Comparison of ENCODE assay signal across 8 cellular contexts in the genomic region with DNA sequence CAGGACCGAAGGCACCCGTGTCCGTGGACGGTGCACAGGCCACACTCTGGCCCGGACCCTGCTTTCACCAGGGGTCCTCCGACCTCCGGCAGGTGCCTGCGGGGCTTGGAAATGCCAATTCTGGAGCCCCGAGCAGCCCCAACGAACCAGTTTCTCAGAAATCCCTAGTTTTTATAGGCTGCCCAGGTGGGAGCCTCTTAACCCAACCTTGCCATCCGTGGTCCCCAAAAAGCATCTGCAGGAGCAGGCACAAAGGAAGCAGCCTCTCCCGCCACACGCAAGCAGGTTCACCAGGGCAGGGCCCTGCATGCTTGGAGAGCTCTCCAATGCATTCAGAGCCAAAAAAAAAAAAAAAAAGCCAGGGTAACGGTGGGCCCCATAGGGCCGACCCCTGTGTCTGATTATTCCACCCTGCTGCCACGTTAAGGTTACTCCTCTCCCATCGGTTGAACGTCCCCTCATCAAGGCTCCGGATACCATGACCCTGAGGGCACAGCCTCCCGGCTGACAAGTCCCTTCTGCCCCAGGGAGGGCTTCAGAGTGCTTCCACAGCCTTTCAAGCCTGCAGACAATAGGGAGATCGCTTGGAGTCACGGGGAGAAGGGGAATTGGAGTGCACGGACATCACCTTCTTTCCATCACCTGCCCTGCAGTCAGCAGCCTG. TPM values are rescaled to one million over a fixed set of nuclear protein-coding genes. Genes with fewer than 3 reads are reported as not detected.
DNase-seq lines count a peak whose midpoint lies in the region; ATAC-seq and TF ChIP-seq lines count a peak whose summit lies in the region.

No MANE protein-coding gene starts in this region.

- H3K4me2 ChIP-seq in mesenchymal stem cell (ENCODE audit: low read length, poor library complexity, severe bottlenecking), result peak overlapping the region; percentile 94

- ATAC-seq in HG02571 (IDR thresholded peaks at IDR 0.05; ENCODE audit: unreplicated experiment) (no peak), HG02938 (IDR thresholded peaks at IDR 0.05; ENCODE audit: unreplicated experiment) (no peak)

- intact Hi-C loops in cardiac septum (cut with DNase I), result loop anchor here (2.0 kb wide), 1 partner anchor 21 kb away; a partner anchor contains a TSS
- intact Hi-C loops in uterus (cut with DNase I; ENCODE audit: low total_unique reads), result no loop called here

- in situ Hi-C loops in astrocyte of the spinal cord (cut with HindIII; ENCODE audit: low sequenced_read_pairs), result no loop called here

- H3K27ac ChIP-seq in cardiac muscle cell (peak overlapping the region; percentile 93), mesenchymal stem cell (ENCODE audit: low read length, poor library complexity, severe bottlenecking) (no peak overlapping the region), uterus (peak overlapping the region in 1 of 2 donors; percentile 73)

- no peak overlapping the region for H2BK12ac ChIP-seq in mesenchymal stem cell (ENCODE audit: low read length in 2 of 2)

- H4K8ac ChIP-seq in mesenchymal stem cell (ENCODE audit: low read length), result peak overlapping the region; percentile 93

- no peaks in the 10 kb centered on the region for H3K27me3 ChIP-seq in cardiac muscle cell
- no peaks in the 10 kb centered on the region for H3K27me3 ChIP-seq in mesenchymal stem cell (ENCODE audit: control insufficient read depth in 1 of 2, insufficient read depth in 1 of 2, low read length in 2 of 2)
- H3K27me3 ChIP-seq in uterus, result no peaks in the 10 kb centered on the region

- DNase-seq in cardiac muscle cell (ENCODE audit: low read depth in 1 of 2, low spot score in 1 of 2), result no peak
- DNase-seq in cardiac septum (ENCODE audit: low spot score), result no peak
- DNase-seq in astrocyte of the spinal cord (ENCODE audit: low read depth, low spot score), result no peak
- no peak for DNase-seq in mesenchymal stem cell
- no peak for DNase-seq in uterus
- no peak for DNase-seq in activated CD4-positive, alpha-beta T cell treated with anti-CD3 and anti-CD28 coated beads for 48 hours

- H3K4ac ChIP-seq in mesenchymal stem cell (ENCODE audit: low read depth in 1 of 2, low read length in 2 of 2), result peak overlapping the region; percentile 3 to 65

- peak overlapping the region in 1 of 2 experiments; percentile 87 for H3K14ac ChIP-seq in mesenchymal stem cell (ENCODE audit: low read length in 2 of 2)

- H3K36me3 ChIP-seq in cardiac muscle cell (no peaks in the 10 kb centered on the region), mesenchymal stem cell (ENCODE audit: control insufficient read depth in 1 of 2, insufficient read depth in 2 of 2, low read depth in 1 of 2, low read length in 2 of 2) (peaks cover 3 to 5% of the 10 kb centered on the region in 2 experiments), uterus (no peaks in the 10 kb centered on the region)

- H3K18ac ChIP-seq in mesenchymal stem cell (ENCODE audit: low read depth in 1 of 2, low read length in 2 of 2), result peak overlapping the region; percentile 75 to 97

- H3K23ac ChIP-seq in mesenchymal stem cell (ENCODE audit: low read length in 2 of 2), result peak overlapping the region in 1 of 2 experiments; percentile 67

- no peak overlapping the region for H2AK5ac ChIP-seq in mesenchymal stem cell (ENCODE audit: low read length, severe bottlenecking)

- no peaks in the 10 kb centered on the region for H3K9me3 ChIP-seq in cardiac muscle cell (ENCODE audit: low read depth)
- no peaks in the 10 kb centered on the region for H3K9me3 ChIP-seq in mesenchymal stem cell (ENCODE audit: control insufficient read depth, low read length)
- H3K9me3 ChIP-seq in uterus, result no peaks in the 10 kb centered on the region

- H3K79me1 ChIP-seq in mesenchymal stem cell (replicated peaks; ENCODE audit: low read length, poor library complexity, severe bottlenecking), result peaks cover 32% of the 10 kb centered on the region

- H2BK120ac ChIP-seq in mesenchymal stem cell (ENCODE audit: low read depth, low read length), result no peak overlapping the region

- peak overlapping the region; percentile 87 for H3K9ac ChIP-seq in mesenchymal stem cell (ENCODE audit: low read length)

- TF ChIP-seq POLR2A in uterus (IDR thresholded peaks at IDR 0.05), result no peak

- peaks cover 53% of the 10 kb centered on the region for H3K4me1 ChIP-seq in cardiac muscle cell (ENCODE audit: low read depth)
- H3K4me1 ChIP-seq in mesenchymal stem cell (ENCODE audit: control insufficient read depth, insufficient read depth, low read depth, low read length), result peaks cover 53% of the 10 kb centered on the region
- peaks cover 21 to 26% of the 10 kb centered on the region in 2 donors for H3K4me1 ChIP-seq in uterus

- H3K4me3 ChIP-seq in cardiac muscle cell (peak overlapping the region; percentile 60), astrocyte of the spinal cord (ENCODE audit: low read depth, low read length) (peak overlapping the region; percentile 58), mesenchymal stem cell (ENCODE audit: insufficient read depth in 1 of 2, low read depth in 1 of 2, low read length in 2 of 2) (peak overlapping the region; percentile 74 to 88), uterus (peak overlapping the region; percentile 50 to 54)

- 31% methylated on average over 21 of the region's 23 CpGs for WGBS in mesenchymal stem cell

- no peak overlapping the region for H2BK5ac ChIP-seq in mesenchymal stem cell (ENCODE audit: low read depth, low read length, poor library complexity, severe bottlenecking)

- no peak for TF ChIP-seq CTCF in cardiac muscle cell (IDR thresholded peaks at IDR 0.05; ENCODE audit: low read depth, low read length)
- no peak for TF ChIP-seq CTCF in astrocyte of the spinal cord (IDR thresholded peaks at IDR 0.05; ENCODE audit: low read depth, low read length)
- no peak for TF ChIP-seq CTCF in uterus (IDR thresholded peaks at IDR 0.05)

- peak overlapping the region; percentile 91 for H2AFZ ChIP-seq in mesenchymal stem cell (ENCODE audit: low read depth, low read length)

- peak overlapping the region; percentile 40 for H4K91ac ChIP-seq in mesenchymal stem cell (ENCODE audit: low read length)

- no peak overlapping the region for H2BK15ac ChIP-seq in mesenchymal stem cell (ENCODE audit: low read depth, poor library complexity, severe bottlenecking)

RNA-seq across cellular contexts. Expression of a gene that starts 0.8 kb away (rescaled TPM):
- 26.4 and 31.2 TPM in 2 replicates for total RNA-seq in cardiac muscle cell
- polyA plus RNA-seq in cardiac muscle cell, result 34.7 and 44.8 TPM in 2 replicates
- total RNA-seq in cardiac septum, result 13.5 TPM
- 5.4 TPM for polyA plus RNA-seq in mesenchymal stem cell (2013, experiment 1 of 2)
- polyA plus RNA-seq in mesenchymal stem cell (2013, experiment 2 of 2), result 5.8 TPM
- total RNA-seq in uterus, result 10 to 100 TPM in 1 of 4 donors, 1 to 10 TPM in 2, under 1 TPM in 1; 0.29 to 17.1 (median 5.5) TPM

RNA-seq across cellular contexts. Expression of a gene that starts 4.1 kb away (rescaled TPM):
- total RNA-seq in cardiac muscle cell (44.7 and 50.0 TPM in 2 replicates), cardiac septum (40.6 TPM), uterus (10 to 100 TPM; 33.2 to 53.3 (median 38.7) TPM)
- polyA plus RNA-seq in cardiac muscle cell, result 86.6 and 99.2 TPM in 2 replicates
- 22.2 TPM for polyA plus RNA-seq in mesenchymal stem cell (2013, experiment 1 of 2)
- polyA plus RNA-seq in mesenchymal stem cell (2013, experiment 2 of 2), result 22.6 TPM

RNA-seq across cellular contexts. Expression of a gene that starts 4.2 kb away (rescaled TPM):
- total RNA-seq in cardiac muscle cell (13.1 and 17.5 TPM in 2 replicates), cardiac septum (8.0 TPM), uterus (10 to 100 TPM in 1 of 4 donors, 1 to 10 TPM in 1, not detected in 2; 4.5 to 14.9 TPM)
- polyA plus RNA-seq in cardiac muscle cell, result 9.1 and 18.1 TPM in 2 replicates
- polyA plus RNA-seq in mesenchymal stem cell (2013, experiment 1 of 2), result 7.9 TPM
- 7.7 TPM for polyA plus RNA-seq in mesenchymal stem cell (2013, experiment 2 of 2)

RNA-seq across cellular contexts. Expression of a gene that starts 12.9 kb away (rescaled TPM):
- total RNA-seq in cardiac muscle cell (64.5 and 90.3 TPM in 2 replicates), cardiac septum (59.5 TPM), uterus (10 to 100 TPM; 17.1 to 47.1 (median 40.6) TPM)
- polyA plus RNA-seq in cardiac muscle cell, result 77.9 and 110 TPM in 2 replicates
- 79.1 TPM for polyA plus RNA-seq in mesenchymal stem cell (2013, experiment 1 of 2)
- 79.0 TPM for polyA plus RNA-seq in mesenchymal stem cell (2013, experiment 2 of 2)

RNA-seq across cellular contexts. Expression of a gene that starts 13.0 kb away (rescaled TPM):
- 29.8 and 42.8 TPM in 2 replicates for total RNA-seq in cardiac muscle cell
- polyA plus RNA-seq in cardiac muscle cell, result 15.5 and 17.9 TPM in 2 replicates
- total RNA-seq in cardiac septum, result 32.5 TPM
- 17.0 TPM for polyA plus RNA-seq in mesenchymal stem cell (2013, experiment 1 of 2)
- polyA plus RNA-seq in mesenchymal stem cell (2013, experiment 2 of 2), result 16.5 TPM
- 10 to 100 TPM in 3 of 4 donors, 1 to 10 TPM in 1; 6.7 to 65.6 (median 24.9) TPM for total RNA-seq in uterus
